Comparison of ENCODE assay signal across 20 cellular contexts in genomic region chr2:99944019-99944418, GRCh38.
DNase-seq lines count a peak whose midpoint lies in the region; ATAC-seq lines count a peak whose summit lies in the region.
"Had no signal": no experiment of that assay in that cellular context is flagged by ENCODE, and none has a peak within 500 bp of the region (broad histone marks: within the 10 kb centered on the region; RNA-seq: fewer than 3 reads in every experiment).

No MANE protein-coding gene starts in this region.

- ATAC-seq in left ventricle myocardium superior = peak; percentile 48
- ATAC-seq in right cardiac atrium = no peak
- no peak for ATAC-seq in stimulated activated naive B cell treated with anti-CD40 and anti-IgM and Interleukin-4, amounts not matched to agents 10 μg/mL and 1 μg/mL and 100 μg/mL, for 72 hours (replicated peaks)
- no peak for ATAC-seq in HG03280 (IDR thresholded peaks at IDR 0.05; ENCODE audit: unreplicated experiment)
- ATAC-seq: A549, GM23338, HCT116 had no signal

- no peak overlapping the region for H3K27ac Mint-ChIP-seq in activated CD4-positive, alpha-beta T cell treated with anti-CD3 and anti-CD28 coated beads, Interleukin-2, amount 10 ng/mL, durations not matched to agents 24 days and 14 days
- peak overlapping the region; percentile 6 for H3K27ac Mint-ChIP-seq in stimulated activated naive B cell treated with anti-CD40 and anti-IgM and Interleukin-4, amounts not matched to agents 10 μg/mL and 1 μg/mL and 100 μg/mL, for 72 hours
- H3K27ac Mint-ChIP-seq: CD4-positive, alpha-beta memory T cell; GM23338; H9 had no signal

- H3K4me1 Mint-ChIP-seq in activated CD4-positive, alpha-beta T cell treated with anti-CD3 and anti-CD28 coated beads, Interleukin-2, amount 10 ng/mL, durations not matched to agents 24 days and 14 days = no peaks in the 10 kb centered on the region
- peaks cover 19 to 21% of the 10 kb centered on the region in 2 donors for H3K4me1 Mint-ChIP-seq in stimulated activated naive B cell treated with anti-CD40 and anti-IgM and Interleukin-4, amounts not matched to agents 10 μg/mL and 1 μg/mL and 100 μg/mL, for 72 hours
- H3K4me1 Mint-ChIP-seq: GM23338, H9 had no signal

- peaks cover 3% of the 10 kb centered on the region for H3K9me3 Mint-ChIP-seq in activated CD4-positive, alpha-beta T cell treated with anti-CD3 and anti-CD28 coated beads, Interleukin-2, amount 10 ng/mL, durations not matched to agents 24 days and 14 days
- H3K9me3 Mint-ChIP-seq in stimulated activated naive B cell treated with anti-CD40 and anti-IgM and Interleukin-4, amounts not matched to agents 10 μg/mL and 1 μg/mL and 100 μg/mL, for 72 hours = no peaks in the 10 kb centered on the region
- H3K9me3 Mint-ChIP-seq: CD4-positive, alpha-beta memory T cell; GM23338; H9 had no signal

- no peak overlapping the region for H3K4me3 Mint-ChIP-seq in activated CD4-positive, alpha-beta T cell treated with anti-CD3 and anti-CD28 coated beads, Interleukin-2, amount 10 ng/mL, durations not matched to agents 24 days and 14 days
- no peak overlapping the region for H3K4me3 Mint-ChIP-seq in stimulated activated naive B cell treated with anti-CD40 and anti-IgM and Interleukin-4, amounts not matched to agents 10 μg/mL and 1 μg/mL and 100 μg/mL, for 72 hours
- H3K4me3 Mint-ChIP-seq: CD4-positive, alpha-beta memory T cell; GM23338; H9 had no signal

- no peaks in the 10 kb centered on the region for H3K27me3 ChIP-seq in right cardiac atrium (ENCODE audit: control insufficient read depth, insufficient read depth)

- H3K36me3 Mint-ChIP-seq in activated CD4-positive, alpha-beta T cell treated with anti-CD3 and anti-CD28 coated beads, Interleukin-2, amount 10 ng/mL, durations not matched to agents 24 days and 14 days (ENCODE audit: low read depth) = no peaks in the 10 kb centered on the region
- peaks cover 39 to 58% of the 10 kb centered on the region in 2 donors for H3K36me3 Mint-ChIP-seq in stimulated activated naive B cell treated with anti-CD40 and anti-IgM and Interleukin-4, amounts not matched to agents 10 μg/mL and 1 μg/mL and 100 μg/mL, for 72 hours
- H3K36me3 Mint-ChIP-seq: CD4-positive, alpha-beta memory T cell had no signal

- H3K4me3 ChIP-seq in right cardiac atrium (ENCODE audit: low read length) = no peak overlapping the region
- H3K4me3 ChIP-seq: A549, GM23338 had no signal

- intact Hi-C loops in activated CD4-positive, alpha-beta T cell treated with anti-CD3 and anti-CD28 coated beads, Interleukin-2, amount 10 ng/mL, durations not matched to agents 24 days and 14 days (cut with micrococcal nuclease) = no loop called here
- intact Hi-C loops in left ventricle myocardium superior (cut with micrococcal nuclease) = no loop called here
- intact Hi-C loops in right cardiac atrium (cut with DNase I) = no loop called here

- H3K9me3 ChIP-seq in right cardiac atrium (ENCODE audit: control insufficient read depth, low read length) = no peaks in the 10 kb centered on the region
- H3K9me3 ChIP-seq: A549 had no signal

- 69% methylated on average over 4 of the region's 4 CpGs for whole genome bisulfite sequencing in right cardiac atrium

- no peaks in the 10 kb centered on the region for H3K27me3 Mint-ChIP-seq in activated CD4-positive, alpha-beta T cell treated with anti-CD3 and anti-CD28 coated beads, Interleukin-2, amount 10 ng/mL, durations not matched to agents 24 days and 14 days
- H3K27me3 Mint-ChIP-seq in stimulated activated naive B cell treated with anti-CD40 and anti-IgM and Interleukin-4, amounts not matched to agents 10 μg/mL and 1 μg/mL and 100 μg/mL, for 72 hours = no peaks in the 10 kb centered on the region

- DNase-seq in activated CD4-positive, alpha-beta T cell treated with anti-CD3 and anti-CD28 coated beads, Interleukin-2, amount 10 ng/mL, durations not matched to agents 24 days and 14 days = peak; percentile 25
- DNase-seq in activated CD4-positive, alpha-beta T cell treated with anti-CD3 and anti-CD28 coated beads for 1 hour = no peak
- DNase-seq in left ventricle myocardium superior (no peak), right cardiac atrium (no peak)
- DNase-seq in stimulated activated naive B cell treated with anti-CD40 and anti-IgM and Interleukin-4, amounts not matched to agents 10 μg/mL and 1 μg/mL and 100 μg/mL, for 72 hours = no peak
- DNase-seq: 8988T, ACHN, AML-193, C1 segment of cervical spinal cord, Calu3, COR-L47, DMS53, DMS79 treated with DMSO at 0.1 percent for 48 hours, GF-D8, H9 had no signal

- no peaks in the 10 kb centered on the region for H3K4me1 ChIP-seq in right cardiac atrium (ENCODE audit: control insufficient read depth, insufficient read depth, low read length)
- H3K4me1 ChIP-seq: A549 had no signal

- H3K27ac ChIP-seq in right cardiac atrium (ENCODE audit: low read length) = no peak overlapping the region
- H3K27ac ChIP-seq: A549 had no signal
